Comparison of ENCODE assay signal across 1 cellular context in the genomic region with DNA sequence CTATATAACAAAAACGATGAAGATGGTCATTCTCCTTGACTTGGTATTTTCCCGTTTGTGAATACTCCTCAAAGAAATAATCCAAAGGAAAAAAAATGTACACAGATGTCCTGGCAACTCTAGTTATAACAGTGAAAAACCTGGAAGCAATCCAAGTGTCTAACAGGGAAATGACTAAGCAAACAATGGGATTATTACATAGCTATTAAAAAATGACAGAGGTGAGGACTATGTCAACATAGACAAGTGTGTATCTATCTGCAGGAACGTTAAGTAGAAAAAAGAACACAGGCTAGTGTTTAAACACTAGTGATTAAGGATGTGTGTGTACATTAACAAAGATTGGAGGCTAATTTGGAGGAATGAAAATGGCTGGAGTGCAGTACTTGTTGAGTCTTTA.
TF ChIP-seq lines count a peak whose summit lies in the region.

No MANE protein-coding gene starts in this region.

TF ChIP-seq in GM12878, 131 proteins besides CTCF, POLR2A, EP300 and RAD21:
- TF ChIP-seq IKZF2 (IDR thresholded peaks at IDR 0.05) (no peak), NRF1 (conservative IDR thresholded peaks at IDR 0.05; ENCODE audit: low read depth, low read length) (no peak), ZNF207 (IDR thresholded peaks at IDR 0.05; ENCODE audit: borderline replicate concordance) (no peak)
TF ChIP-seq in GM12878: peak in this region for 0.
